Comparison of ENCODE assay signal across 11 cellular contexts in the genomic region with DNA sequence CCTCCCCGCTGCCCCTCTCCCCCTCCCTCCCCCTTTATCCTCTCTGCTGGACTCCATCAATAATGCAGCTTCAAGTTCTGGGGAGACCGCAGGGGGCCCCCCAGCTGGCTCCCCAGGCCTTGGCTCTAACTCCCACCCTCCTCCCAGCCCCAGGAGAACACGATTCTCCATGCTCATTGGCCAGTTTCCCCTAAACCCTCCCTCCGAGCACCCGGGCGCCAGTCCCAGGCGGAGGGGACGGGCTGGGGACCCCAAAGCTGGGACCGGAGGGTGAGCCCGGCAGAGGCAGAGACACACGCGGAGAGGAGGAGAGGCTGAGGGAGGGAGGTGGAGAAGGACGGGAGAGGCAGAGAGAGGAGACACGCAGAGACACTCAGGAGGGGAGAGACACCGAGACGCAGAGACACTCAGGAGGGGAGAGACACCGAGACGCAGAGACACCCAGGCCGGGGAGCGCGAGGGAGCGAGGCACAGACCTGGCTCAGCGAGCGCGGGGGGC. TPM values are rescaled to one million over a fixed set of nuclear protein-coding genes. Genes with fewer than 3 reads are reported as not detected.
A peak's percentile ranks its signal among the peaks of the same experiment; 100 is the strongest.
DNase-seq lines count a peak whose midpoint lies in the region; ATAC-seq and TF ChIP-seq lines count a peak whose summit lies in the region.
"Had no signal": no experiment of that assay in that cellular context is flagged by ENCODE, and none has a peak within 500 bp of the region (broad histone marks: within the 10 kb centered on the region; RNA-seq: fewer than 3 reads in every experiment).

A gene (plus strand): TSS at position 282 of the 499 bp plus-strand sequence. CDS start 441 bp downstream, outside the sequence.

- no peak within 1 kb of the TSS for H3K27ac Mint-ChIP-seq in Caco-2 (ENCODE audit: unreplicated experiment)
- no peak within 1 kb of the TSS for H3K27ac Mint-ChIP-seq in T-helper 17 cell

- H3K4me1 Mint-ChIP-seq in Caco-2 (ENCODE audit: low read depth, unreplicated experiment) (peaks cover 10% of the 10 kb centered on the region), T-helper 17 cell (peaks cover 27% of the 10 kb centered on the region)

- H3K9me3 ChIP-seq in Caco-2, result no peaks in the 10 kb centered on the region
- H3K9me3 ChIP-seq in T-helper 17 cell (ENCODE audit: control insufficient read depth, low read length, poor library complexity, severe bottlenecking), result no peaks in the 10 kb centered on the region
- H3K9me3 ChIP-seq in heart right ventricle, result no peaks in the 10 kb centered on the region
- H3K9me3 ChIP-seq in prostate gland, result no peaks in the 10 kb centered on the region

- DNase-seq in Caco-2 (no peak), T-helper 17 cell (no peak), heart right ventricle (no peak), prostate gland (ENCODE audit: low spot score) (no peak), SW 1271 (lab: John Stamatoyannopoulos, UW) (no peak), HK-2 (ENCODE audit: unreplicated experiment) (no peak), NCI-H510A (lab: John Stamatoyannopoulos, UW) (no peak)
- DNase-seq: activated effector memory CD4-positive, alpha-beta T cell treated with Interleukin-2 at 50 U/mL for 16 hours had no signal

- intact Hi-C loops in Caco-2 (cut with micrococcal nuclease; ENCODE audit: unreplicated experiment) (no loop called here), heart right ventricle (cut with DNase I) (loop anchor here in 1 of 10 donors (10.0 kb wide), 1 partner anchor 48 kb away; no protein-coding TSS in a partner anchor), prostate gland (cut with DNase I) (no loop called here)

- H3K4me3 ChIP-seq in Caco-2 (ENCODE audit: low read depth, low read length) (no peak within 1 kb of the TSS), heart right ventricle (peak within 1 kb of the TSS in 9 of 10 donors; percentile 29 to 50 (median 39)), prostate gland (peak within 1 kb of the TSS; percentile 44 to 49)
- H3K4me3 ChIP-seq: GM12878 had no signal

- H3K27me3 ChIP-seq in Caco-2 (replicated peaks; ENCODE audit: control insufficient read depth, insufficient read depth, low read length) (no peaks in the 10 kb centered on the region), heart right ventricle (peaks cover 17 to 64% (median 49%) of the 10 kb centered on the region in 7 donors), prostate gland (replicated peaks; ENCODE audit: insufficient read depth) (no peaks in the 10 kb centered on the region)

- peaks cover 4% of the 10 kb centered on the region for H3K27me3 Mint-ChIP-seq in Caco-2 (ENCODE audit: insufficient read depth, unreplicated experiment)
- H3K27me3 Mint-ChIP-seq in T-helper 17 cell, result peaks cover 44% of the 10 kb centered on the region

- 1 to 3% methylated on average over 23 to 25 of the region's 25 CpGs for WGBS in heart right ventricle, 2 donors
- WGBS in prostate gland, result 1% methylated on average over 25 of the region's 25 CpGs

- no peaks in the 10 kb centered on the region for H3K9me3 Mint-ChIP-seq in Caco-2 (ENCODE audit: unreplicated experiment)
- H3K9me3 Mint-ChIP-seq: neural crest cell had no signal

- H3K27ac ChIP-seq in heart right ventricle (no peak within 1 kb of the TSS), prostate gland (peak within 1 kb of the TSS; percentile 68 to 88)

- TF ChIP-seq CTCF in Caco-2 (IDR thresholded peaks at IDR 0.05; ENCODE audit: insufficient read depth in 1 of 2, low read depth in 1 of 2, low read length in 1 of 2, severe bottlenecking in 1 of 2, unreplicated experiment in 1 of 2), result no peak
- TF ChIP-seq CTCF in heart right ventricle (IDR thresholded peaks at IDR 0.05), result no peak
- no peak for TF ChIP-seq CTCF in prostate gland (IDR thresholded peaks at IDR 0.05)

- H3K4me1 ChIP-seq in Caco-2, result peaks cover 11% of the 10 kb centered on the region; the same call in 1 of the 2 replicates
- H3K4me1 ChIP-seq in heart right ventricle, result peaks cover 2 to 33% (median 12%) of the 10 kb centered on the region in 9 donors
- H3K4me1 ChIP-seq in prostate gland (replicated peaks), result peaks cover 17% of the 10 kb centered on the region

- H3K4me3 Mint-ChIP-seq in Caco-2 (ENCODE audit: unreplicated experiment), result peak within 1 kb of the TSS; percentile 32
- peak within 1 kb of the TSS; percentile 80 for H3K4me3 Mint-ChIP-seq in T-helper 17 cell
- H3K4me3 Mint-ChIP-seq: neural crest cell had no signal

- H3K36me3 ChIP-seq in Caco-2 (ENCODE audit: control insufficient read depth, insufficient read depth, low read length) (no peaks in the 10 kb centered on the region), heart right ventricle (no peaks in the 10 kb centered on the region), prostate gland (no peaks in the 10 kb centered on the region)

- CTCF ChIA-PET in Caco-2 (lab: Charles Lee), result interaction anchor here (0.6 kb wide), 1 partner anchor 129 kb away, joined by 4 read pairs; no protein-coding TSS in a partner anchor

- peak; percentile 55 for TF ChIP-seq POLR2A in prostate gland (IDR thresholded peaks at IDR 0.05)

- POLR2A ChIA-PET in Caco-2 (lab: Charles Lee), result no interaction called here

- no TSS peak for BruUV-seq in Caco-2 (replicated peaks; lab: Mats Ljungman, UMichigan)

- ATAC-seq in T-helper 17 cell, result no peak
- ATAC-seq in heart right ventricle, result no peak
- ATAC-seq in GM21447 (IDR thresholded peaks at IDR 0.05; ENCODE audit: unreplicated experiment), result no peak
- ATAC-seq: GM12878 had no signal

- H3K36me3 Mint-ChIP-seq in Caco-2 (ENCODE audit: insufficient read depth, unreplicated experiment) (no peaks in the 10 kb centered on the region), T-helper 17 cell (ENCODE audit: low read depth) (peaks cover 5% of the 10 kb centered on the region)

RNA-seq across cellular contexts. Expression of the gene that starts here (rescaled TPM):
- total RNA-seq in Caco-2 (2022) (not detected in 2 replicates), T-helper 17 cell (under 1 TPM; 0.22 to 0.42 TPM), heart right ventricle (1 to 10 TPM in 2 of 10 donors, under 1 TPM in 7, not detected in 1; 0.28 to 1.1 (median 0.63) TPM), prostate gland (100 to 1,000 TPM in 1 of 2 donors, 10 to 100 TPM in 1; 69.0 to 108 TPM)
- 1 to 10 TPM in 1 of 2 donors, under 1 TPM in 1; 0.80 to 2.1 TPM for polyA plus RNA-seq in heart right ventricle
- total RNA-seq: GM12878, neural crest cell had no signal

Comparison
In these comparisons a context has a peak if more than half of its experiments do, and no peak if none do; other contexts are left out.
1. RNA of the gene that starts here (total RNA-seq): 69.0 to 108 TPM in prostate gland; 0.28 to 1.1 TPM in heart right ventricle, 0.22 to 0.42 TPM in T-helper 17 cell and not detected in Caco-2; every median in the first group is over 10 times any median in the second.
2. H3K27ac ChIP-seq: peak in prostate gland (2 of 2); none in heart right ventricle (0 of 10).